13 cellular contexts compared by ENCODE assay signal in the genomic region with DNA sequence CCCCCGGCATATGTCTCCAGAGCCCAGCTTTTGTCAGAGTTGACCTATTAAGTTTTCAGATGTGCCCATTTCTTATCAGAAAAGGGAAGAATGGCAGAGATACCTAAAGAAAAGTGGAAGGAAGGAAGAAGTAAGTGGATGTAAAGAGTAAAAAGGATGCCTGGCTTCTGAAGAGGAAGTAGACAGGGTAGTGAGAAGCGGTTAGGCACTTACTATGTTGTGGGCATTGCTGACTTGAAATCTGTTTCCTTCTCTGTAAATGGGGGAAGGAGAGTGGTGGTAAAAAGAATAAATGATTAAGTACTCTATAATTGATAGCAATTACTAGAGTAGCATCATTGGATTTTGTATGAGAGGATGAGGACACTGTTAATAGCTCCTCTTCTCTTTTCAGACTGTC. TPM values are rescaled to one million over a fixed set of nuclear protein-coding genes. Genes with fewer than 3 reads are reported as not detected.
DNase-seq lines count a peak whose midpoint lies in the region; ATAC-seq, FAIRE-seq and TF ChIP-seq lines count a peak whose summit lies in the region.
"Had no signal": no experiment of that assay in that cellular context is flagged by ENCODE, and none has a peak within 500 bp of the region (broad histone marks: within the 10 kb centered on the region; RNA-seq: fewer than 3 reads in every experiment).

No MANE protein-coding gene starts in this region.

- no peak for FAIRE-seq in frontal cortex (lab: Jason Lieb, UNC)
- FAIRE-seq: H1 had no signal

- no peak for DNase-seq in activated naive CD4-positive, alpha-beta T cell treated with Interleukin-2 at 50 U/mL for 16 hours
- DNase-seq in NOMO-1 (lab: John Stamatoyannopoulos, UW; ENCODE audit: unreplicated experiment in 2 of 2) (peak; percentile 59 to 83), frontal cortex (ENCODE audit: low spot score in 2 of 2) (no peak)
- no peak for DNase-seq in activated naive CD4-positive, alpha-beta T cell treated with anti-CD3 and anti-CD28 coated beads, Interleukin-2, amount 50 U/mL, for 72 hours (ENCODE audit: low spot score in 2 of 2)
- DNase-seq: colonic mucosa, right lobe of liver, transverse colon had no signal

- peak; percentile 50 to 59 for ATAC-seq in activated naive CD4-positive, alpha-beta T cell treated with anti-CD3 and anti-CD28 coated beads, Interleukin-2, amount 50 U/mL, for 72 hours
- no peak for ATAC-seq in SK-N-SH treated with all-trans-retinoic acid at 6 μM for 48 hours
- no peak for ATAC-seq in GM21529 (IDR thresholded peaks at IDR 0.05; ENCODE audit: unreplicated experiment)
- ATAC-seq in HG03280 (IDR thresholded peaks at IDR 0.05; ENCODE audit: unreplicated experiment): no peak
- ATAC-seq: Panc1, right lobe of liver had no signal

- no peak overlapping the region for H3K27ac Mint-ChIP-seq in activated naive CD4-positive, alpha-beta T cell treated with anti-CD3 and anti-CD28 coated beads, Interleukin-2, amount 50 U/mL, for 24 hours
- H3K27ac Mint-ChIP-seq in activated naive CD4-positive, alpha-beta T cell treated with anti-CD3 and anti-CD28 coated beads, Interleukin-2, amount 50 U/mL, for 72 hours: peak overlapping the region in 1 of 2 donors; percentile 65

- peaks cover 82% of the 10 kb centered on the region for H3K4me1 Mint-ChIP-seq in activated naive CD4-positive, alpha-beta T cell treated with anti-CD3 and anti-CD28 coated beads, Interleukin-2, amount 50 U/mL, for 24 hours

- H3K9me3 Mint-ChIP-seq in activated naive CD4-positive, alpha-beta T cell treated with anti-CD3 and anti-CD28 coated beads, Interleukin-2, amount 50 U/mL, for 24 hours: no peaks in the 10 kb centered on the region
- H3K9me3 Mint-ChIP-seq in activated naive CD4-positive, alpha-beta T cell treated with anti-CD3 and anti-CD28 coated beads, Interleukin-2, amount 50 U/mL, for 72 hours: no peaks in the 10 kb centered on the region

- peaks cover 8% of the 10 kb centered on the region for H3K36me3 Mint-ChIP-seq in activated naive CD4-positive, alpha-beta T cell treated with anti-CD3 and anti-CD28 coated beads, Interleukin-2, amount 50 U/mL, for 24 hours
- H3K36me3 Mint-ChIP-seq in activated naive CD4-positive, alpha-beta T cell treated with anti-CD3 and anti-CD28 coated beads, Interleukin-2, amount 50 U/mL, for 72 hours: peaks cover 0 to 17% of the 10 kb centered on the region in 2 donors

- H3K4me3 Mint-ChIP-seq in activated naive CD4-positive, alpha-beta T cell treated with anti-CD3 and anti-CD28 coated beads, Interleukin-2, amount 50 U/mL, for 24 hours: peak overlapping the region; percentile 19

- H3K27me3 Mint-ChIP-seq in activated naive CD4-positive, alpha-beta T cell treated with anti-CD3 and anti-CD28 coated beads, Interleukin-2, amount 50 U/mL, for 24 hours: no peaks in the 10 kb centered on the region

TF ChIP-seq in SK-N-SH treated with all-trans-retinoic acid at 6 μM for 48 hours, 23 proteins besides CTCF, POLR2A, EP300 and RAD21:
- TF ChIP-seq, protein P1, sequence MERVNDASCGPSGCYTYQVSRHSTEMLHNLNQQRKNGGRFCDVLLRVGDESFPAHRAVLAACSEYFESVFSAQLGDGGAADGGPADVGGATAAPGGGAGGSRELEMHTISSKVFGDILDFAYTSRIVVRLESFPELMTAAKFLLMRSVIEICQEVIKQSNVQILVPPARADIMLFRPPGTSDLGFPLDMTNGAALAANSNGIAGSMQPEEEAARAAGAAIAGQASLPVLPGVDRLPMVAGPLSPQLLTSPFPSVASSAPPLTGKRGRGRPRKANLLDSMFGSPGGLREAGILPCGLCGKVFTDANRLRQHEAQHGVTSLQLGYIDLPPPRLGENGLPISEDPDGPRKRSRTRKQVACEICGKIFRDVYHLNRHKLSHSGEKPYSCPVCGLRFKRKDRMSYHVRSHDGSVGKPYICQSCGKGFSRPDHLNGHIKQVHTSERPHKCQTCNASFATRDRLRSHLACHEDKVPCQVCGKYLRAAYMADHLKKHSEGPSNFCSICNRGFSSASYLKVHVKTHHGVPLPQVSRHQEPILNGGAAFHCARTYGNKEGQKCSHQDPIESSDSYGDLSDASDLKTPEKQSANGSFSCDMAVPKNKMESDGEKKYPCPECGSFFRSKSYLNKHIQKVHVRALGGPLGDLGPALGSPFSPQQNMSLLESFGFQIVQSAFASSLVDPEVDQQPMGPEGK (CRISPR knock-in tag; IDR thresholded peaks at IDR 0.05; ENCODE audit: borderline replicate concordance): no peak
- TF ChIP-seq, protein P2, sequence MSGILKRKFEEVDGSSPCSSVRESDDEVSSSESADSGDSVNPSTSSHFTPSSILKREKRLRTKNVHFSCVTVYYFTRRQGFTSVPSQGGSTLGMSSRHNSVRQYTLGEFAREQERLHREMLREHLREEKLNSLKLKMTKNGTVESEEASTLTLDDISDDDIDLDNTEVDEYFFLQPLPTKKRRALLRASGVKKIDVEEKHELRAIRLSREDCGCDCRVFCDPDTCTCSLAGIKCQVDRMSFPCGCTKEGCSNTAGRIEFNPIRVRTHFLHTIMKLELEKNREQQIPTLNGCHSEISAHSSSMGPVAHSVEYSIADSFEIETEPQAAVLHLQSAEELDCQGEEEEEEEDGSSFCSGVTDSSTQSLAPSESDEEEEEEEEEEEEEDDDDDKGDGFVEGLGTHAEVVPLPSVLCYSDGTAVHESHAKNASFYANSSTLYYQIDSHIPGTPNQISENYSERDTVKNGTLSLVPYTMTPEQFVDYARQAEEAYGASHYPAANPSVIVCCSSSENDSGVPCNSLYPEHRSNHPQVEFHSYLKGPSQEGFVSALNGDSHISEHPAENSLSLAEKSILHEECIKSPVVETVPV (CRISPR knock-in tag; IDR thresholded peaks at IDR 0.05): no peak
- TF ChIP-seq GLIS3 (CRISPR knock-in tag; IDR thresholded peaks at IDR 0.05) (no peak), ZC3H10 (CRISPR knock-in tag; IDR thresholded peaks at IDR 0.05) (no peak), ZNF8 (CRISPR knock-in tag; IDR thresholded peaks at IDR 0.05) (no peak), BACH2 (CRISPR knock-in tag; IDR thresholded peaks at IDR 0.05; ENCODE audit: borderline replicate concordance) (no peak), SNAI2 (CRISPR knock-in tag; IDR thresholded peaks at IDR 0.05) (no peak), TOX (CRISPR knock-in tag; IDR thresholded peaks at IDR 0.05; ENCODE audit: borderline replicate concordance) (no peak), ISL1 (CRISPR knock-in tag; IDR thresholded peaks at IDR 0.05) (no peak), ESRRG (CRISPR knock-in tag; IDR thresholded peaks at IDR 0.05) (no peak), RARB (CRISPR knock-in tag; IDR thresholded peaks at IDR 0.05) (no peak), ZNF70 (CRISPR knock-in tag; IDR thresholded peaks at IDR 0.05) (no peak), TCF4 (CRISPR knock-in tag; IDR thresholded peaks at IDR 0.05; ENCODE audit: borderline replicate concordance) (no peak)

RNA-seq across cellular contexts. Expression of a gene that starts 9.9 kb away (rescaled TPM):
- total RNA-seq in activated naive CD4-positive, alpha-beta T cell treated with anti-CD3 and anti-CD28 coated beads, Interleukin-2, amount 50 U/mL, for 72 hours: 100 to 1,000 TPM; 255 to 315 TPM
- 6.1 TPM for total RNA-seq in frontal cortex

RNA-seq across cellular contexts. Expression of a gene that starts 55.0 kb away (rescaled TPM):
- total RNA-seq in activated naive CD4-positive, alpha-beta T cell treated with anti-CD3 and anti-CD28 coated beads, Interleukin-2, amount 50 U/mL, for 72 hours: 1 to 10 TPM; 1.9 to 2.1 TPM
- total RNA-seq in frontal cortex: 3.7 TPM
- total RNA-seq: H1, transverse colon had no signal

Comparison
In these comparisons a context has a peak if more than half of its experiments do, and no peak if none do; other contexts are left out.
1. DNase-seq: peak in NOMO-1 (2 of 2); none in activated naive CD4-positive, alpha-beta T cell treated with Interleukin-2 at 50 U/mL for 16 hours (single experiment), activated naive CD4-positive, alpha-beta T cell treated with anti-CD3 and anti-CD28 coated beads, Interleukin-2, amount 50 U/mL, for 72 hours (0 of 2) and frontal cortex (0 of 2).
2. ATAC-seq: peak in activated naive CD4-positive, alpha-beta T cell treated with anti-CD3 and anti-CD28 coated beads, Interleukin-2, amount 50 U/mL, for 72 hours (2 of 2); none in SK-N-SH treated with all-trans-retinoic acid at 6 μM for 48 hours (single experiment), GM21529 (single experiment) and HG03280 (single experiment).
3. RNA of a gene that starts 9.9 kb away (total RNA-seq): 255 to 315 TPM in activated naive CD4-positive, alpha-beta T cell treated with anti-CD3 and anti-CD28 coated beads, Interleukin-2, amount 50 U/mL, for 72 hours; 6.1 TPM in frontal cortex (single experiment); every median in the first group is over 10 times any median in the second.